In genomic region chr15:65204931-65205655, GRCh38 we compare ENCODE assay signal across 2 cellular contexts.
TF ChIP-seq lines count a peak whose summit lies in the region.

No MANE protein-coding gene starts in this region.

TF ChIP-seq in HEK293, 187 proteins besides CTCF, POLR2A, EP300 and RAD21:
- peak; percentile 82 for TF ChIP-seq ZNF664 (tag by site-specific recombination; IDR thresholded peaks at IDR 0.05)
- no peak for TF ChIP-seq ZNF2 (tag by site-specific recombination; IDR thresholded peaks at IDR 0.05)
- TF ChIP-seq GLIS1 (tag by site-specific recombination; IDR thresholded peaks at IDR 0.05): no peak
- 0 out of 2 replicates have a peak, but pooled peaks have one; percentile 11 for TF ChIP-seq ZNF121 (tag by site-specific recombination; IDR thresholded peaks at IDR 0.05)

TF ChIP-seq in K562, 482 proteins besides CTCF, POLR2A, EP300 and RAD21:
- peak; percentile 35 for TF ChIP-seq ZNF121 (CRISPR knock-in tag; conservative IDR thresholded peaks at IDR 0.05)
- no peak for TF ChIP-seq MAFK (IDR thresholded peaks at IDR 0.05; ENCODE audit: low read length)
- peak; percentile 68 for TF ChIP-seq ZFP36 (IDR thresholded peaks at IDR 0.05; ENCODE audit: low read depth, low read length, partially characterized antibody)
